ENCODE assay signal across 11 cellular contexts in genomic region chr18:47260138-47260923, GRCh38. TPM values are rescaled to one million over a fixed set of nuclear protein-coding genes. Genes with fewer than 3 reads are reported as not detected.
DNase-seq lines count a peak whose midpoint lies in the region; ATAC-seq, FAIRE-seq and TF ChIP-seq lines count a peak whose summit lies in the region.
"Had no signal": no experiment of that assay in that cellular context is flagged by ENCODE, and none has a peak within 500 bp of the region (broad histone marks: within the 10 kb centered on the region; RNA-seq: fewer than 3 reads in every experiment).

No MANE protein-coding gene starts in this region.

- H3K4me1 ChIP-seq in astrocyte (ENCODE audit: insufficient read depth, low read length): no peaks in the 10 kb centered on the region
- no peaks in the 10 kb centered on the region for H3K4me1 ChIP-seq in kidney (ENCODE audit: control insufficient read depth in 1 of 2, insufficient read depth in 1 of 2, low read depth in 1 of 2, low read length in 2 of 2)
- peaks cover 0 to 26% (median 0%) of the 10 kb centered on the region in 4 donors for H3K4me1 ChIP-seq in tibial nerve

- no peaks in the 10 kb centered on the region for H3K79me2 ChIP-seq in astrocyte (ENCODE audit: insufficient read depth, low read length)

- H2AFZ ChIP-seq in astrocyte (ENCODE audit: low read depth, low read length): no peak overlapping the region

- H4K20me1 ChIP-seq in astrocyte (ENCODE audit: insufficient read depth, low read length): no peaks in the 10 kb centered on the region

- ATAC-seq in HG03571 (IDR thresholded peaks at IDR 0.05; ENCODE audit: unreplicated experiment): no peak

- peaks cover 2% of the 10 kb centered on the region for H3K36me3 Mint-ChIP-seq in astrocyte (ENCODE audit: low read depth, unreplicated experiment)
- H3K36me3 Mint-ChIP-seq: activated naive CD4-positive, alpha-beta T cell treated with anti-CD3 and anti-CD28 coated beads, Interleukin-2, amount 50 U/mL, for 24 hours; memory B cell had no signal

- TF ChIP-seq CTCF in astrocyte (IDR thresholded peaks at IDR 0.05; ENCODE audit: insufficient read depth, low read depth, low read length) (no peak), kidney (IDR thresholded peaks at IDR 0.05; ENCODE audit: borderline replicate concordance, extremely low read depth, insufficient read depth) (no peak), tibial nerve (IDR thresholded peaks at IDR 0.05) (no peak)

- H3K9me3 ChIP-seq in astrocyte (ENCODE audit: insufficient read depth, low read depth, low read length): no peaks in the 10 kb centered on the region
- H3K9me3 ChIP-seq in kidney (ENCODE audit: control insufficient read depth in 1 of 2, low read length in 2 of 2): no peaks in the 10 kb centered on the region
- H3K9me3 ChIP-seq in tibial nerve: peaks cover 0 to 5% (median 0%) of the 10 kb centered on the region in 4 donors

- H3K36me3 ChIP-seq in astrocyte (ENCODE audit: insufficient read depth, low read length) (no peaks in the 10 kb centered on the region), kidney (ENCODE audit: control insufficient read depth in 1 of 2, insufficient read depth in 2 of 2, low read length in 2 of 2) (no peaks in the 10 kb centered on the region), tibial nerve (peaks cover 0 to 3% (median 0%) of the 10 kb centered on the region in 3 donors)

- H3K4me1 Mint-ChIP-seq in astrocyte (ENCODE audit: low read depth, unreplicated experiment): no peaks in the 10 kb centered on the region
- H3K4me1 Mint-ChIP-seq: activated naive CD4-positive, alpha-beta T cell treated with anti-CD3 and anti-CD28 coated beads, Interleukin-2, amount 50 U/mL, for 24 hours; memory B cell had no signal

- DNase-seq in ACHN (peak; percentile 58), HTR-8/SVneo (ENCODE audit: insufficient read length, low spot score) (peak; percentile 29), astrocyte (ENCODE audit: low read depth) (peak; percentile 13), kidney (peak; percentile 71), RKO (ENCODE audit: low spot score) (no peak), tibial nerve (ENCODE audit: low spot score in 2 of 2) (no peak)
- DNase-seq in stimulated activated naive CD4-positive, alpha-beta T cell treated with Interleukin-2 at 50 U/mL for 16 hours (lab: John Stamatoyannopoulos, UW): no peak
- DNase-seq: GDM1 had no signal

- H3K27ac ChIP-seq in astrocyte (ENCODE audit: low read depth, low read length) (no peak overlapping the region), kidney (ENCODE audit: low read depth in 2 of 2, low read length in 2 of 2) (no peak overlapping the region), tibial nerve (no peak overlapping the region)

- peaks cover 89% of the 10 kb centered on the region for H3K27me3 Mint-ChIP-seq in astrocyte (ENCODE audit: low read depth, unreplicated experiment)

- TF ChIP-seq EP300 in tibial nerve (IDR thresholded peaks at IDR 0.05): no peak

- H3K4me2 ChIP-seq in astrocyte (ENCODE audit: low read length): no peak overlapping the region

- in situ Hi-C loops in ACHN (cut with HindIII; ENCODE audit: low pct_ligation_motif_present, low pct_unique_long_range_greater_than_20kb, low sequenced_read_pairs): no loop called here

- no peak for TF ChIP-seq POLR2A in tibial nerve (IDR thresholded peaks at IDR 0.05)

- FAIRE-seq in HTR-8/SVneo (lab: Jason Lieb, UNC) (no peak), astrocyte (lab: Jason Lieb, UNC) (no peak), kidney (lab: Jason Lieb, UNC) (no peak)

- intact Hi-C loops in kidney (cut with DNase I): no loop called here

- H3K4me3 Mint-ChIP-seq in astrocyte (ENCODE audit: unreplicated experiment): no peak overlapping the region
- H3K4me3 Mint-ChIP-seq: activated naive CD4-positive, alpha-beta T cell treated with anti-CD3 and anti-CD28 coated beads, Interleukin-2, amount 50 U/mL, for 24 hours; memory B cell had no signal

- H3K27ac Mint-ChIP-seq in astrocyte (ENCODE audit: unreplicated experiment): no peak overlapping the region
- H3K27ac Mint-ChIP-seq: activated naive CD4-positive, alpha-beta T cell treated with anti-CD3 and anti-CD28 coated beads, Interleukin-2, amount 50 U/mL, for 24 hours; memory B cell had no signal

- H3K27me3 ChIP-seq in astrocyte (ENCODE audit: insufficient read depth, low read length) (peaks cover 61% of the 10 kb centered on the region), tibial nerve (peaks cover 0 to 95% of the 10 kb centered on the region in 2 donors)

- peaks cover 31% of the 10 kb centered on the region for H3K9me3 Mint-ChIP-seq in astrocyte (ENCODE audit: unreplicated experiment)
- H3K9me3 Mint-ChIP-seq: activated naive CD4-positive, alpha-beta T cell treated with anti-CD3 and anti-CD28 coated beads, Interleukin-2, amount 50 U/mL, for 24 hours had no signal

- 4 to 5% methylated on average over 35 to 36 of the region's 36 CpGs for WGBS in tibial nerve, 2 donors

- H3K9ac ChIP-seq in astrocyte (ENCODE audit: low read length): no peak overlapping the region
- no peak overlapping the region for H3K9ac ChIP-seq in kidney (ENCODE audit: low read length in 2 of 2)

- H3K4me3 ChIP-seq in astrocyte (ENCODE audit: insufficient read depth, low read depth, low read length) (no peak overlapping the region), kidney (ENCODE audit: low read length in 2 of 2) (no peak overlapping the region), tibial nerve (no peak overlapping the region)

RNA-seq across cellular contexts. Expression of gene SKOR2, which starts 8.9 kb away (rescaled TPM):
- total RNA-seq in astrocyte (not detected in 2 replicates), kidney (not detected), tibial nerve (not detected)
- not detected for polyA plus RNA-seq in kidney (ENCODE audit: insufficient read depth, low read depth, low replicate concordance)

Comparison
In these comparisons a context has a peak if more than half of its experiments do, and no peak if none do; other contexts are left out.
1. DNase-seq: peak in ACHN (single experiment), HTR-8/SVneo (single experiment), astrocyte (single experiment) and kidney (single experiment); none in RKO (single experiment), stimulated activated naive CD4-positive, alpha-beta T cell treated with Interleukin-2 at 50 U/mL for 16 hours (single experiment) and tibial nerve (0 of 2).